In genomic region chr7:66871076-66871475, GRCh38 we compare ENCODE assay signal across 16 cellular contexts.
"Had no signal": no experiment of that assay in that cellular context is flagged by ENCODE, and none has a peak within 500 bp of the region (broad histone marks: within the 10 kb centered on the region; RNA-seq: fewer than 3 reads in every experiment).

No MANE protein-coding gene starts in this region.

- H3K4me1 ChIP-seq: colonic mucosa had no signal

- H3K27ac ChIP-seq: colonic mucosa, upper lobe of left lung, WERI-Rb-1 had no signal

- H3K36me3 ChIP-seq: colonic mucosa, upper lobe of left lung, WERI-Rb-1 had no signal

- DNase-seq: activated CD4-positive, alpha-beta T cell treated with anti-CD3 and anti-CD28 coated beads, Interleukin-2, amount 50 U/mL, for 48 hours; activated CD4-positive, CD25-positive, alpha-beta regulatory T cell treated with anti-CD3 and anti-CD28 coated beads, Interleukin-2, amount 50 U/mL, for 72 hours; activated gamma-delta T cell treated with Interleukin-2 at 50 U/mL for 16 hours; aorta; colonic mucosa; foreskin melanocyte; natural killer cell; stimulated activated CD4-positive, alpha-beta T cell treated with anti-CD3 and anti-CD28 coated beads, Interleukin-15, amount 100 ng/mL, for 24 hours; stimulated activated naive B cell treated with anti-CD40 and anti-IgM and Interleukin-4, amounts not matched to agents 10 μg/mL and 1 μg/mL and 100 μg/mL, for 72 hours; T-helper 1 cell; upper lobe of left lung; WERI-Rb-1 had no signal

- H3K4me3 ChIP-seq: colonic mucosa, lung, smooth muscle cell, upper lobe of left lung had no signal

- H3K27me3 ChIP-seq: colonic mucosa, upper lobe of left lung had no signal

- H3K4me2 ChIP-seq: smooth muscle cell had no signal

- ATAC-seq: left lobe of liver; natural killer cell; sciatic nerve; stimulated activated naive B cell treated with anti-CD40 and anti-IgM and Interleukin-4, amounts not matched to agents 10 μg/mL and 1 μg/mL and 100 μg/mL, for 72 hours had no signal

- H3K9me3 ChIP-seq: colonic mucosa, upper lobe of left lung had no signal
